In genomic region chr1:40477680-40478057, GRCh38 we compare ENCODE assay signal across 8 cellular contexts. TPM values are rescaled to one million over a fixed set of nuclear protein-coding genes. Genes with fewer than 3 reads are reported as not detected.
DNase-seq lines count a peak whose midpoint lies in the region; ATAC-seq and TF ChIP-seq lines count a peak whose summit lies in the region.

No MANE protein-coding gene starts in this region.

- TF ChIP-seq POLR2A in Peyer's patch (IDR thresholded peaks at IDR 0.05), result no peak
- no peak for TF ChIP-seq POLR2A in breast epithelium (IDR thresholded peaks at IDR 0.05)

- H3K4me1 ChIP-seq in Peyer's patch, result peaks cover 0 to 5% (median 0%) of the 10 kb centered on the region in 4 donors
- peaks cover 0 to 3% of the 10 kb centered on the region in 2 donors for H3K4me1 ChIP-seq in breast epithelium

- H3K27me3 ChIP-seq in Peyer's patch (no peaks in the 10 kb centered on the region), breast epithelium (no peaks in the 10 kb centered on the region), kidney epithelial cell (ENCODE audit: control insufficient read depth, insufficient read depth, low read length) (no peaks in the 10 kb centered on the region)

- no peak for TF ChIP-seq CTCF in Peyer's patch (IDR thresholded peaks at IDR 0.05)
- no peak for TF ChIP-seq CTCF in breast epithelium (IDR thresholded peaks at IDR 0.05)
- TF ChIP-seq CTCF in kidney epithelial cell (IDR thresholded peaks at IDR 0.05; ENCODE audit: insufficient read depth, low read length, poor library complexity, severe bottlenecking), result no peak

- peak overlapping the region; percentile 11 to 79 (median 54) for H3K27ac ChIP-seq in Peyer's patch
- peak overlapping the region in 1 of 2 donors; percentile 19 for H3K27ac ChIP-seq in breast epithelium

- peak overlapping the region; percentile 57 to 96 (median 78) for H3K4me3 ChIP-seq in Peyer's patch
- H3K4me3 ChIP-seq in breast epithelium, result peak overlapping the region; percentile 76 to 87 (median 79)
- H3K4me3 ChIP-seq in kidney epithelial cell (ENCODE audit: low read depth, low read length), result peak overlapping the region; percentile 76

- H3K36me3 ChIP-seq in Peyer's patch (peaks cover 0 to 10% (median 0%) of the 10 kb centered on the region in 3 donors), breast epithelium (no peaks in the 10 kb centered on the region), kidney epithelial cell (ENCODE audit: control insufficient read depth, insufficient read depth, low read length) (no peaks in the 10 kb centered on the region)

- DNase-seq in GM03348 (ENCODE audit: low spot score) (peak; percentile 39), Peyer's patch (peak; percentile 19 to 49 (median 47)), breast epithelium (ENCODE audit: low spot score in 2 of 2) (no peak), kidney epithelial cell (ENCODE audit: low read depth) (no peak), HK-2 (ENCODE audit: unreplicated experiment) (no peak)
- peak in 2 of 3 donors; percentile 7 to 23 for DNase-seq in stimulated activated CD4-positive, alpha-beta T cell treated with anti-CD3 and anti-CD28 coated beads, TNF-alpha, amount 100 ng/mL, for 48 hours (ENCODE audit: low read depth in 3 of 3)

- intact Hi-C loops in breast epithelium (cut with DNase I; ENCODE audit: low total_unique reads), result no loop called here

- H3K9me3 ChIP-seq in Peyer's patch (peaks cover 0 to 12% (median 5%) of the 10 kb centered on the region in 4 donors), breast epithelium (peaks cover 12 to 32% of the 10 kb centered on the region in 2 donors)

- ATAC-seq in HG02759 (IDR thresholded peaks at IDR 0.05; ENCODE audit: unreplicated experiment), result peak; percentile 37
- no peak for ATAC-seq in HG03378 (IDR thresholded peaks at IDR 0.05; ENCODE audit: unreplicated experiment)

RNA-seq across cellular contexts. Expression of gene ZFP69, which starts 0.6 kb away (rescaled TPM):
- total RNA-seq in Peyer's patch (1 to 10 TPM; 1.2 to 8.3 (median 2.7) TPM), breast epithelium (1 to 10 TPM; 2.2 to 4.8 (median 4.6) TPM), kidney epithelial cell (4.1 and 4.3 TPM in 2 replicates)

RNA-seq across cellular contexts. Expression of gene ZFP69B, which starts 27.4 kb away (rescaled TPM):
- total RNA-seq in Peyer's patch (1 to 10 TPM in 3 of 4 donors, under 1 TPM in 1; 0.88 to 5.8 (median 2.3) TPM), breast epithelium (1 to 10 TPM in 2 of 3 donors, under 1 TPM in 1; 0.96 to 2.6 (median 1.2) TPM), kidney epithelial cell (7.9 and 8.1 TPM in 2 replicates)

RNA-seq across cellular contexts. Expression of gene EXO5, which starts 30.9 kb away (rescaled TPM):
- total RNA-seq in Peyer's patch (10 to 100 TPM in 1 of 4 donors, 1 to 10 TPM in 3; 6.3 to 10.7 (median 8.1) TPM), breast epithelium (10 to 100 TPM in 2 of 3 donors, 1 to 10 TPM in 1; 5.6 to 16.7 (median 11.5) TPM), kidney epithelial cell (10.4 and 10.7 TPM in 2 replicates)

RNA-seq across cellular contexts. Expression of gene ZNF684, which starts 53.8 kb away (rescaled TPM):
- total RNA-seq in Peyer's patch (10 to 100 TPM in 1 of 4 donors, 1 to 10 TPM in 3; 2.3 to 46.2 (median 4.4) TPM), breast epithelium (1 to 10 TPM; 4.0 to 8.2 (median 5.9) TPM), kidney epithelial cell (2.3 and 5.2 TPM in 2 replicates)

Comparison
In these comparisons a context has a peak if more than half of its experiments do, and no peak if none do; other contexts are left out.
1. DNase-seq: peak in GM03348 (single experiment), Peyer's patch (3 of 3) and stimulated activated CD4-positive, alpha-beta T cell treated with anti-CD3 and anti-CD28 coated beads, TNF-alpha, amount 100 ng/mL, for 48 hours (2 of 3); none in breast epithelium (0 of 2), kidney epithelial cell (single experiment) and HK-2 (single experiment).
2. Peak in every context shown above with its lines, with median percentiles within 50 percentile points of each other: H3K4me3 ChIP-seq.